Comparison of ENCODE assay signal across 14 cellular contexts in the genomic region with DNA sequence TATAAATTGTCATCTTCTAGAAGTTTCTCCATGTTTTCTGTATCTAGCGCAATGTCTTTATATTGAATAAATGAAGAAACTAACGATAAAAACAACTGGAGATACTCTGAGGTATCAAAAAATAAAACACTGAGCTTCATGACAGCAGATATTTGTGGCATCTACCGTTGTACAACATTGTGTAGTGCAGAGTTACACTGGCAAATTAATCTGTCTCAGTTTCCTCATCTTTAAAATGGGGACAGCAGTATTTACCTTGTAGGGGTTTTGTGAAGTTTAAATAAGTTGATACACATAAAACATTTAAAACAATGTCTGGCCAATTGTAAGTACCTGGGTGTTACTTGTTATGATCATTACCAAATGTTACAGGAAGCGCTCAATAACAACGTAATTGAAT.
"Had no signal": no experiment of that assay in that cellular context is flagged by ENCODE, and none has a peak within 500 bp of the region (broad histone marks: within the 10 kb centered on the region; RNA-seq: fewer than 3 reads in every experiment).

No MANE protein-coding gene starts in this region.

- H3K4me3 ChIP-seq: lung, tibial nerve, vagina had no signal

- FAIRE-seq: small intestine had no signal

- ATAC-seq: esophagus mucosa, left cardiac atrium had no signal

- H3K27ac ChIP-seq: brain microvascular endothelial cell, neutrophil, tibial nerve, vagina had no signal

- DNase-seq: activated naive CD4-positive, alpha-beta T cell treated with anti-CD3 and anti-CD28 coated beads, Interleukin-2, amount 50 U/mL, for 16 hours; amniotic stem cell; brain microvascular endothelial cell; hippocampal formation; left cardiac atrium; midbrain; small intestine; T-helper 9 cell had no signal

- H3K27ac Mint-ChIP-seq: activated T-helper 2 cell treated with anti-CD3 and anti-CD28 coated beads, Interferon-gamma antibody, Interleukin-2, Interleukin-4, amounts not matched to agents 10 μg/mL and 5 μg/mL and 100 μg/mL, durations not matched to agents 14 hours and 24 hours and 36 hours had no signal

- H3K9me3 Mint-ChIP-seq: activated T-helper 2 cell treated with anti-CD3 and anti-CD28 coated beads, Interferon-gamma antibody, Interleukin-2, Interleukin-4, amounts not matched to agents 10 μg/mL and 5 μg/mL and 100 μg/mL, durations not matched to agents 14 hours and 24 hours and 36 hours had no signal

- H3K27me3 ChIP-seq: brain microvascular endothelial cell, neutrophil, tibial nerve, vagina had no signal

- H3K36me3 ChIP-seq: neutrophil, tibial nerve, vagina had no signal

- H3K9me3 ChIP-seq: neutrophil, tibial nerve, vagina had no signal
